ENCODE assay signal across 1 cellular context in genomic region chr10:121627810-121628209, GRCh38.
TF ChIP-seq lines count a peak whose summit lies in the region.

No MANE protein-coding gene starts in this region.

TF ChIP-seq in H1, 55 proteins besides CTCF, POLR2A, EP300 and RAD21:
- TF ChIP-seq CEBPB (IDR thresholded peaks at IDR 0.05; ENCODE audit: low read depth, low read length): no peak
- no peak for TF ChIP-seq YY1 (IDR thresholded peaks at IDR 0.05; ENCODE audit: low read depth, low read length)
- no peak for TF ChIP-seq ZNF274 (IDR thresholded peaks at IDR 0.05; ENCODE audit: borderline replicate concordance, extremely low read depth, low read length)
- TF ChIP-seq TAF7 (optimal IDR thresholded peaks at IDR 0.05; ENCODE audit: borderline replicate concordance, low read depth, low read length): no peak
